In the genomic region with DNA sequence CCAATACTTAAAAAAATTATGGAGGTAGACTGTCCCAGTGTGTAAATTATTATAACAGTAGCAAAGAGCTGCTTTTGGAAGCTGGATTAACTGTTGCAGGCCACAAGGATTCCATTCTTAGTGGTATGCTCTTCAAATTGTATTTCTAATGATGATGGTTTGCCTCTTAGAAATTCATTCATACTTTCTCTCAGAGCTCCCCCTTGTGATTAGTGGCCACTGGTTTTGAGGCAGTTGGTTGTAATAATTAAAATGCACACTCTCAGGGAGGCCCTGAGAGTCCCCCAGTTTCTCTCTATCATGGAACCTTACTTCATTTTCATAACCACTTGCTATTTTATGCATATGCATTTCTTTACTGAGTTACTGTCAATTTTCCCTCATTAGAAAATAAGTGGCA, we compare ENCODE assay signal across 8 cellular contexts. TPM values are rescaled to one million over a fixed set of nuclear protein-coding genes. Genes with fewer than 3 reads are reported as not detected.
A peak's percentile ranks its signal among the peaks of the same experiment; 100 is the strongest.
DNase-seq lines count a peak whose midpoint lies in the region; ATAC-seq and TF ChIP-seq lines count a peak whose summit lies in the region.

No MANE protein-coding gene starts in this region.

- H3K4me1 ChIP-seq in psoas muscle, result no peaks in the 10 kb centered on the region

- DNase-seq in COR-L47 (lab: John Stamatoyannopoulos, UW) (peak; percentile 43), NCI-H748 treated with DMSO at 0.1 percent for 48 hours (lab: John Stamatoyannopoulos, UW) (peak; percentile 25), foreskin melanocyte (peak; percentile 19), posterior vena cava (ENCODE audit: low spot score) (no peak), occipital lobe (lab: John Stamatoyannopoulos, UW) (no peak), psoas muscle (no peak)

- TF ChIP-seq CTCF in psoas muscle (IDR thresholded peaks at IDR 0.05), result no peak

- H3K27me3 ChIP-seq in psoas muscle (ENCODE audit: insufficient read depth in 3 of 3, low read length in 2 of 3), result no peaks in the 10 kb centered on the region

- intact Hi-C loops in posterior vena cava (cut with DNase I) (no loop called here), psoas muscle (cut with DNase I) (no loop called here)

- no peak overlapping the region for H3K4me3 ChIP-seq in psoas muscle

- H3K36me3 ChIP-seq in psoas muscle (ENCODE audit: insufficient read depth in 1 of 2, low read depth in 1 of 2), result no peaks in the 10 kb centered on the region

- H3K9me3 ChIP-seq in psoas muscle, result no peaks in the 10 kb centered on the region

- no peak overlapping the region for H3K27ac ChIP-seq in psoas muscle

- ATAC-seq in GM19025 (IDR thresholded peaks at IDR 0.05; ENCODE audit: low read depth, unreplicated experiment), result peak; percentile 67
- ATAC-seq in HG03095 (IDR thresholded peaks at IDR 0.05; ENCODE audit: unreplicated experiment), result peak; percentile 75
- no peak for ATAC-seq in psoas muscle

RNA-seq across cellular contexts. Expression of a gene that starts 35.4 kb away (rescaled TPM):
- 1 to 10 TPM; 2.8 to 4.3 TPM for total RNA-seq in posterior vena cava
- 0.94 TPM for total RNA-seq in occipital lobe
- under 1 TPM; 0.29 to 0.43 (median 0.33) TPM for total RNA-seq in psoas muscle
- polyA plus RNA-seq in psoas muscle, result under 1 TPM; 0.17 to 0.34 (median 0.22) TPM

Comparison
In these comparisons a context has a peak if more than half of its experiments do, and no peak if none do; other contexts are left out.
1. DNase-seq: peak in COR-L47 (single experiment), NCI-H748 treated with DMSO at 0.1 percent for 48 hours (single experiment) and foreskin melanocyte (single experiment); none in posterior vena cava (single experiment), occipital lobe (single experiment) and psoas muscle (0 of 2).
2. ATAC-seq: peak in GM19025 (single experiment) and HG03095 (single experiment); none in psoas muscle (0 of 4).